Comparison of ENCODE assay signal across 1 cellular context in genomic region chr16:73040735-73041402, GRCh38.
TF ChIP-seq lines count a peak whose summit lies in the region.

No MANE protein-coding gene starts in this region.

TF ChIP-seq in H1, 55 proteins besides CTCF, POLR2A, EP300 and RAD21:
- no peak for TF ChIP-seq NANOG (IDR thresholded peaks at IDR 0.05; ENCODE audit: insufficient read depth, low read depth, low read length, poor library complexity, severe bottlenecking)
- TF ChIP-seq SP2 (IDR thresholded peaks at IDR 0.05; ENCODE audit: low read length): no peak
- no peak for TF ChIP-seq KDM5A (IDR thresholded peaks at IDR 0.05; ENCODE audit: low read length)
- TF ChIP-seq HDAC2 (IDR thresholded peaks at IDR 0.05; ENCODE audit: borderline replicate concordance in 1 of 2, low read depth in 2 of 2, low read length in 2 of 2): 0 out of 4 replicates have a peak, but pooled peaks of 1 of the 2 experiments have one; percentile 58
- no peak for TF ChIP-seq PHF8 (conservative IDR thresholded peaks at IDR 0.05; ENCODE audit: low read depth, low read length)
- no peak for TF ChIP-seq USF2 (IDR thresholded peaks at IDR 0.05; ENCODE audit: low read length)
- no peak for TF ChIP-seq TAF1 (IDR thresholded peaks at IDR 0.05; ENCODE audit: low read depth, low read length)
- TF ChIP-seq KDM1A (IDR thresholded peaks at IDR 0.05; ENCODE audit: borderline replicate concordance, low read length): peak; percentile 95; the same call in 1 of the 2 replicates
- TF ChIP-seq POLR2AphosphoS5 (IDR thresholded peaks at IDR 0.05; ENCODE audit: low read depth, low read length): no peak
- no peak for TF ChIP-seq CEBPB (IDR thresholded peaks at IDR 0.05; ENCODE audit: low read depth, low read length)
- no peak for TF ChIP-seq SP1 (IDR thresholded peaks at IDR 0.05; ENCODE audit: low read depth, low read length)
- TF ChIP-seq TCF12 (IDR thresholded peaks at IDR 0.05; ENCODE audit: low read depth, low read length): no peak
- TF ChIP-seq EZH2 (IDR thresholded peaks at IDR 0.05; ENCODE audit: low read depth, low read length, severe bottlenecking): peak; percentile 2
- TF ChIP-seq CREB1 (IDR thresholded peaks at IDR 0.05): no peak
- TF ChIP-seq SIN3A (conservative IDR thresholded peaks at IDR 0.05 in 1 of 2, IDR thresholded peaks at IDR 0.05 in 1 of 2; ENCODE audit: low read depth in 1 of 2, low read length in 2 of 2): no peak
- no peak for TF ChIP-seq CHD2 (IDR thresholded peaks at IDR 0.05; ENCODE audit: low read length)
- no peak for TF ChIP-seq SP4 (IDR thresholded peaks at IDR 0.05; ENCODE audit: low read length)
- TF ChIP-seq E2F6 (IDR thresholded peaks at IDR 0.05): no peak
- TF ChIP-seq TEAD4 (IDR thresholded peaks at IDR 0.05; ENCODE audit: low read depth, low read length): no peak
- no peak for TF ChIP-seq SIX5 (IDR thresholded peaks at IDR 0.05; ENCODE audit: low read depth, low read length)
